21 cellular contexts compared by ENCODE assay signal in genomic region chr5:176172246-176172645, GRCh38.
DNase-seq lines count a peak whose midpoint lies in the region; ATAC-seq, FAIRE-seq and TF ChIP-seq lines count a peak whose summit lies in the region.
"Had no signal": no experiment of that assay in that cellular context is flagged by ENCODE, and none has a peak within 500 bp of the region (broad histone marks: within the 10 kb centered on the region; RNA-seq: fewer than 3 reads in every experiment).

No MANE protein-coding gene starts in this region.

- peaks cover 52% of the 10 kb centered on the region; the same call in 1 of the 3 replicates for H3K36me3 ChIP-seq in K562 (ENCODE audit: control insufficient read depth, insufficient read depth, low read length)
- H3K36me3 ChIP-seq in ascending aorta, result no peaks in the 10 kb centered on the region
- H3K36me3 ChIP-seq: BLaER1 had no signal

- no TSS peak for BruUV-seq in K562 (replicated peaks; lab: Mats Ljungman, UMichigan)

- peaks cover 21% of the 10 kb centered on the region for H3K27me3 Mint-ChIP-seq in activated CD8-positive, alpha-beta T cell treated with anti-CD3 and anti-CD28 coated beads, Interleukin-2, amount 10 ng/mL, durations not matched to agents 7 days and 5 days (ENCODE audit: low read depth)
- H3K27me3 Mint-ChIP-seq in activated CD8-positive, alpha-beta T cell treated with anti-CD3 and anti-CD28 coated beads for 36 hours, result peaks cover 19% of the 10 kb centered on the region
- H3K27me3 Mint-ChIP-seq in nephron progenitor cell (ENCODE audit: low read depth, poor library complexity), result peaks cover 7% of the 10 kb centered on the region

- no peak for TF ChIP-seq POLR2A in K562 (conservative IDR thresholded peaks at IDR 0.05)

- no peak for TF ChIP-seq RAD21 in K562 (CRISPR knock-in tag; conservative IDR thresholded peaks at IDR 0.05 in 1 of 2, IDR thresholded peaks at IDR 0.05 in 1 of 2)

- H3K4me1 ChIP-seq in K562 (replicated peaks in 1 of 2; ENCODE audit: control insufficient read depth in 2 of 2, insufficient read depth in 2 of 2, low read length in 2 of 2) (peaks cover 4 to 16% of the 10 kb centered on the region in 2 experiments; a peak in 4 of 5 replicates), ascending aorta (no peaks in the 10 kb centered on the region)
- H3K4me1 ChIP-seq: BLaER1, Caco-2 had no signal

- H3K9me3 Mint-ChIP-seq in activated CD8-positive, alpha-beta T cell treated with anti-CD3 and anti-CD28 coated beads, Interleukin-2, amount 10 ng/mL, durations not matched to agents 7 days and 5 days (ENCODE audit: insufficient read depth), result no peaks in the 10 kb centered on the region
- H3K9me3 Mint-ChIP-seq in activated CD8-positive, alpha-beta T cell treated with anti-CD3 and anti-CD28 coated beads for 36 hours, result no peaks in the 10 kb centered on the region
- no peaks in the 10 kb centered on the region for H3K9me3 Mint-ChIP-seq in nephron progenitor cell
- H3K9me3 Mint-ChIP-seq: CD4-positive, CD25-positive, alpha-beta regulatory T cell; CD8-positive, alpha-beta T cell; H9 had no signal

- H3K4me3 Mint-ChIP-seq in activated CD8-positive, alpha-beta T cell treated with anti-CD3 and anti-CD28 coated beads, Interleukin-2, amount 10 ng/mL, durations not matched to agents 7 days and 5 days, result no peak overlapping the region
- H3K4me3 Mint-ChIP-seq in activated CD8-positive, alpha-beta T cell treated with anti-CD3 and anti-CD28 coated beads for 36 hours, result no peak overlapping the region
- H3K4me3 Mint-ChIP-seq in nephron progenitor cell, result no peak overlapping the region
- H3K4me3 Mint-ChIP-seq: B cell; CD4-positive, CD25-positive, alpha-beta regulatory T cell; CD8-positive, alpha-beta T cell; H9 had no signal

- 41% methylated on average over 7 of the region's 7 CpGs for WGBS in K562 (ENCODE audit: insufficient coverage, low coverage, missing lambda C conversion rate)

- H3K4me3 ChIP-seq in K562, result no peak overlapping the region
- no peak overlapping the region for H3K4me3 ChIP-seq in ascending aorta
- H3K4me3 ChIP-seq: BLaER1 had no signal

- H3K27me3 ChIP-seq in K562 (ENCODE audit: control insufficient read depth in 2 of 2, insufficient read depth in 2 of 2, low read length in 2 of 2) (no peaks in the 10 kb centered on the region), ascending aorta (no peaks in the 10 kb centered on the region)
- H3K27me3 ChIP-seq: BLaER1 had no signal

- H3K27ac ChIP-seq in K562 (ENCODE audit: extremely low read depth, low read depth, low read length) (no peak overlapping the region), ascending aorta (no peak overlapping the region)
- H3K27ac ChIP-seq: 22Rv1, BLaER1, C4-2B had no signal

- in situ Hi-C loops in K562 (cut with MboI), result no loop called here

- H3K27ac Mint-ChIP-seq in activated CD8-positive, alpha-beta T cell treated with anti-CD3 and anti-CD28 coated beads, Interleukin-2, amount 10 ng/mL, durations not matched to agents 7 days and 5 days, result no peak overlapping the region
- H3K27ac Mint-ChIP-seq in activated CD8-positive, alpha-beta T cell treated with anti-CD3 and anti-CD28 coated beads for 36 hours, result no peak overlapping the region
- peak overlapping the region; percentile 33 for H3K27ac Mint-ChIP-seq in nephron progenitor cell
- H3K27ac Mint-ChIP-seq: B cell; CD4-positive, CD25-positive, alpha-beta regulatory T cell; CD8-positive, alpha-beta T cell; H9 had no signal

- peaks cover 5% of the 10 kb centered on the region for H3K9me1 ChIP-seq in K562 (ENCODE audit: control insufficient read depth, insufficient read depth, low read length)

- no peak for TF ChIP-seq EP300 in K562 (IDR thresholded peaks at IDR 0.05; ENCODE audit: low read length)

- POLR2A ChIA-PET in activated CD8-positive, alpha-beta T cell treated with anti-CD3 and anti-CD28 coated beads, Interleukin-2, amount 10 ng/mL, durations not matched to agents 7 days and 5 days (lab: Charles Lee), result no interaction called here
- POLR2A ChIA-PET in activated CD8-positive, alpha-beta T cell treated with anti-CD3 and anti-CD28 coated beads for 36 hours (lab: Charles Lee), result interaction anchor here (1.0 kb wide), 1 partner anchor 21 kb away, joined by 3 read pairs; no protein-coding TSS in a partner anchor
- POLR2A ChIA-PET in K562 (lab: Yijun Ruan, JAX), result interaction anchor here (1.6 kb wide), 1 partner anchor 21 kb away, joined by 5 read pairs; no protein-coding TSS in a partner anchor

- H3K4me2 ChIP-seq in K562 (ENCODE audit: insufficient read depth, low read length), result no peak overlapping the region
- H3K4me2 ChIP-seq: BLaER1 had no signal

- H3K79me2 ChIP-seq in K562 (ENCODE audit: control insufficient read depth, insufficient read depth, low read length), result no peaks in the 10 kb centered on the region

- peak; percentile 1 for DNase-seq in activated CD8-positive, alpha-beta T cell treated with anti-CD3 and anti-CD28 coated beads, Interleukin-2, amount 10 ng/mL, durations not matched to agents 7 days and 5 days
- no peak for DNase-seq in activated CD8-positive, alpha-beta T cell treated with anti-CD3 and anti-CD28 coated beads for 36 hours
- DNase-seq in K562 (ENCODE audit: extremely low read depth in 1 of 4, low spot score in 3 of 4) (no peak), nephron progenitor cell (no peak), GF-D8 (lab: John Stamatoyannopoulos, UW) (no peak), ascending aorta (ENCODE audit: low spot score in 2 of 2) (no peak)
- DNase-seq: Caco-2; CD4-positive, CD25-positive, alpha-beta regulatory T cell; CD8-positive, alpha-beta T cell; DMS153; DND-41; GDM1; H9 had no signal

- no peak for ATAC-seq in activated CD8-positive, alpha-beta T cell treated with anti-CD3 and anti-CD28 coated beads, Interleukin-2, amount 10 ng/mL, durations not matched to agents 7 days and 5 days
- no peak for ATAC-seq in activated CD8-positive, alpha-beta T cell treated with anti-CD3 and anti-CD28 coated beads for 36 hours
- ATAC-seq in K562, result no peak
- ATAC-seq: CD8-positive, alpha-beta T cell; HCT116 had no signal

- no peak overlapping the region for H3K9ac ChIP-seq in K562 (ENCODE audit: insufficient read depth in 1 of 2, low read depth in 2 of 2, low read length in 2 of 2)
- H3K9ac ChIP-seq: BLaER1 had no signal

- no peaks in the 10 kb centered on the region for H3K4me1 Mint-ChIP-seq in activated CD8-positive, alpha-beta T cell treated with anti-CD3 and anti-CD28 coated beads, Interleukin-2, amount 10 ng/mL, durations not matched to agents 7 days and 5 days (ENCODE audit: low read depth)
- no peaks in the 10 kb centered on the region for H3K4me1 Mint-ChIP-seq in activated CD8-positive, alpha-beta T cell treated with anti-CD3 and anti-CD28 coated beads for 36 hours (ENCODE audit: low read depth)
- peaks cover 39% of the 10 kb centered on the region for H3K4me1 Mint-ChIP-seq in nephron progenitor cell
- H3K4me1 Mint-ChIP-seq: B cell had no signal

- H3K9me3 ChIP-seq in K562 (replicated peaks; ENCODE audit: control insufficient read depth, insufficient read depth, low read depth, low read length) (no peaks in the 10 kb centered on the region), ascending aorta (no peaks in the 10 kb centered on the region)
- H3K9me3 ChIP-seq: BLaER1, Caco-2 had no signal

- TF ChIP-seq CTCF in activated CD8-positive, alpha-beta T cell treated with anti-CD3 and anti-CD28 coated beads for 36 hours (IDR thresholded peaks at IDR 0.05), result no peak
- TF ChIP-seq CTCF in K562 (IDR thresholded peaks at IDR 0.05 in 2 of 3, conservative IDR thresholded peaks at IDR 0.05 in 1 of 3; ENCODE audit: insufficient read depth in 2 of 3, low read depth in 1 of 3, low read length in 3 of 3) (no peak), nephron progenitor cell (IDR thresholded peaks at IDR 0.05) (no peak), ascending aorta (IDR thresholded peaks at IDR 0.05) (no peak)

- no peak overlapping the region for H2AFZ ChIP-seq in K562 (ENCODE audit: low read depth, low read length)

- H3K36me3 Mint-ChIP-seq in activated CD8-positive, alpha-beta T cell treated with anti-CD3 and anti-CD28 coated beads, Interleukin-2, amount 10 ng/mL, durations not matched to agents 7 days and 5 days (ENCODE audit: low read depth), result no peaks in the 10 kb centered on the region
- H3K36me3 Mint-ChIP-seq in activated CD8-positive, alpha-beta T cell treated with anti-CD3 and anti-CD28 coated beads for 36 hours (ENCODE audit: low read depth), result no peaks in the 10 kb centered on the region
- no peaks in the 10 kb centered on the region for H3K36me3 Mint-ChIP-seq in nephron progenitor cell (ENCODE audit: low read depth)
- H3K36me3 Mint-ChIP-seq: CD4-positive, CD25-positive, alpha-beta regulatory T cell; CD8-positive, alpha-beta T cell had no signal

- FAIRE-seq in K562 (lab: Jason Lieb, UNC), result no peak
- FAIRE-seq: A204.1, GM12891, GM18507 had no signal

- CTCF ChIA-PET in activated CD8-positive, alpha-beta T cell treated with anti-CD3 and anti-CD28 coated beads, Interleukin-2, amount 10 ng/mL, durations not matched to agents 7 days and 5 days (lab: Charles Lee), result no interaction called here
- CTCF ChIA-PET in activated CD8-positive, alpha-beta T cell treated with anti-CD3 and anti-CD28 coated beads for 36 hours (lab: Charles Lee), result no interaction called here
- CTCF ChIA-PET in K562 (lab: Yijun Ruan, JAX; ENCODE audit: low intra/inter-chr PET ratio), result no interaction called here

- intact Hi-C loops in activated CD8-positive, alpha-beta T cell treated with anti-CD3 and anti-CD28 coated beads for 36 hours (cut with micrococcal nuclease), result no loop called here
- intact Hi-C loops in K562 (cut with micrococcal nuclease), result no loop called here
- intact Hi-C loops in ascending aorta (cut with DNase I), result no loop called here

- no peaks in the 10 kb centered on the region for H4K20me1 ChIP-seq in K562 (replicated peaks; ENCODE audit: control insufficient read depth, insufficient read depth, low read length)
- H4K20me1 ChIP-seq: BLaER1 had no signal

TF ChIP-seq in K562, 482 proteins besides CTCF, POLR2A, EP300 and RAD21 (continues in another document):
- TF ChIP-seq TCF3 (CRISPR knock-in tag; IDR thresholded peaks at IDR 0.05) (0 out of 2 replicates have a peak, but pooled peaks have one; percentile 39), CBFA2T3 (IDR thresholded peaks at IDR 0.05) (0 out of 2 replicates have a peak, but pooled peaks have one; percentile 7), SAFB2 (IDR thresholded peaks at IDR 0.05; ENCODE audit: borderline replicate concordance, low read depth, low read length, severe bottlenecking) (no peak)
